In genomic region chr3:56096941-56097340, GRCh38 we compare ENCODE assay signal across 32 cellular contexts.
DNase-seq lines count a peak whose midpoint lies in the region; ATAC-seq and TF ChIP-seq lines count a peak whose summit lies in the region.
"Had no signal": no experiment of that assay in that cellular context is flagged by ENCODE, and none has a peak within 500 bp of the region (broad histone marks: within the 10 kb centered on the region; RNA-seq: fewer than 3 reads in every experiment).

No MANE protein-coding gene starts in this region.

- H3K27ac ChIP-seq in prostate gland: no peak overlapping the region
- no peak overlapping the region for H3K27ac ChIP-seq in SJCRH30
- H3K27ac ChIP-seq: 22Rv1; A549; BLaER1; BLaER1 treated with 17β-estradiol and CSF1 and Interleukin-3, amounts not matched to agents 10 nM and 100 nM; C4-2B had no signal

- intact Hi-C loops in prostate gland (cut with DNase I) (no loop called here), sciatic nerve (cut with DNase I) (no loop called here)

- DNase-seq in prostate gland (ENCODE audit: low spot score) (peak; percentile 28), sciatic nerve (ENCODE audit: low spot score) (no peak), superior temporal gyrus (ENCODE audit: extremely low spot score) (peak; percentile 19), Ammon's horn (ENCODE audit: low spot score) (no peak), NCI-H774 (lab: John Stamatoyannopoulos, UW) (no peak), SJCRH30 (no peak)
- DNase-seq: 8988T; ACHN; BE2C; C1 segment of cervical spinal cord; Caco-2; Calu3; CD4-positive, alpha-beta memory T cell; CD4-positive, alpha-beta T cell; CD4-positive, CD25-positive, alpha-beta regulatory T cell; CD8-positive, alpha-beta memory T cell; CD8-positive, alpha-beta T cell; COR-L47; DMS 273 treated with DMSO at 0.1 percent for 48 hours; DMS153; DMS53; DMS79; DMS79 treated with DMSO at 0.1 percent for 48 hours; DND-41; EL had no signal

- H3K9me3 ChIP-seq in prostate gland (no peaks in the 10 kb centered on the region), SJCRH30 (replicated peaks) (no peaks in the 10 kb centered on the region)
- H3K9me3 ChIP-seq: A549; BE2C; BLaER1; BLaER1 treated with 17β-estradiol and CSF1 and Interleukin-3, amounts not matched to agents 10 nM and 100 nM; Caco-2 had no signal

- ATAC-seq in esophagus mucosa (peak; percentile 25), sciatic nerve (peak; percentile 52), GM18868 (IDR thresholded peaks at IDR 0.05; ENCODE audit: unreplicated experiment) (no peak)
- ATAC-seq: A549; CD8-positive, alpha-beta T cell had no signal

- no peak for TF ChIP-seq CTCF in prostate gland (IDR thresholded peaks at IDR 0.05)

- H3K4me3 ChIP-seq in prostate gland: no peak overlapping the region
- H3K4me3 ChIP-seq in SJCRH30: no peak overlapping the region
- H3K4me3 ChIP-seq: A549; BLaER1; BLaER1 treated with 17β-estradiol and CSF1 and Interleukin-3, amounts not matched to agents 10 nM and 100 nM had no signal

- H3K36me3 ChIP-seq in prostate gland (no peaks in the 10 kb centered on the region), SJCRH30 (no peaks in the 10 kb centered on the region)
- H3K36me3 ChIP-seq: BE2C; BLaER1; BLaER1 treated with 17β-estradiol and CSF1 and Interleukin-3, amounts not matched to agents 10 nM and 100 nM had no signal

- WGBS in prostate gland: 29% methylated on average over 2 of the region's 2 CpGs

- H3K4me1 ChIP-seq in prostate gland (replicated peaks): no peaks in the 10 kb centered on the region
- peaks cover 3% of the 10 kb centered on the region; the same call in 1 of the 2 replicates for H3K4me1 ChIP-seq in SJCRH30
- H3K4me1 ChIP-seq: A549, BE2C, BLaER1, Caco-2 had no signal

- no peaks in the 10 kb centered on the region for H3K27me3 ChIP-seq in prostate gland (replicated peaks; ENCODE audit: insufficient read depth)
- no peaks in the 10 kb centered on the region for H3K27me3 ChIP-seq in SJCRH30
- H3K27me3 ChIP-seq: BE2C; BLaER1; BLaER1 treated with 17β-estradiol and CSF1 and Interleukin-3, amounts not matched to agents 10 nM and 100 nM had no signal

- no peak for TF ChIP-seq POLR2A in prostate gland (IDR thresholded peaks at IDR 0.05)

Comparison
In these comparisons a context has a peak if more than half of its experiments do, and no peak if none do; other contexts are left out.
1. DNase-seq: peak in prostate gland (single experiment) and superior temporal gyrus (single experiment); none in sciatic nerve (single experiment), Ammon's horn (single experiment), NCI-H774 (single experiment) and SJCRH30 (0 of 2).